1 cellular context compared by ENCODE assay signal in the genomic region with DNA sequence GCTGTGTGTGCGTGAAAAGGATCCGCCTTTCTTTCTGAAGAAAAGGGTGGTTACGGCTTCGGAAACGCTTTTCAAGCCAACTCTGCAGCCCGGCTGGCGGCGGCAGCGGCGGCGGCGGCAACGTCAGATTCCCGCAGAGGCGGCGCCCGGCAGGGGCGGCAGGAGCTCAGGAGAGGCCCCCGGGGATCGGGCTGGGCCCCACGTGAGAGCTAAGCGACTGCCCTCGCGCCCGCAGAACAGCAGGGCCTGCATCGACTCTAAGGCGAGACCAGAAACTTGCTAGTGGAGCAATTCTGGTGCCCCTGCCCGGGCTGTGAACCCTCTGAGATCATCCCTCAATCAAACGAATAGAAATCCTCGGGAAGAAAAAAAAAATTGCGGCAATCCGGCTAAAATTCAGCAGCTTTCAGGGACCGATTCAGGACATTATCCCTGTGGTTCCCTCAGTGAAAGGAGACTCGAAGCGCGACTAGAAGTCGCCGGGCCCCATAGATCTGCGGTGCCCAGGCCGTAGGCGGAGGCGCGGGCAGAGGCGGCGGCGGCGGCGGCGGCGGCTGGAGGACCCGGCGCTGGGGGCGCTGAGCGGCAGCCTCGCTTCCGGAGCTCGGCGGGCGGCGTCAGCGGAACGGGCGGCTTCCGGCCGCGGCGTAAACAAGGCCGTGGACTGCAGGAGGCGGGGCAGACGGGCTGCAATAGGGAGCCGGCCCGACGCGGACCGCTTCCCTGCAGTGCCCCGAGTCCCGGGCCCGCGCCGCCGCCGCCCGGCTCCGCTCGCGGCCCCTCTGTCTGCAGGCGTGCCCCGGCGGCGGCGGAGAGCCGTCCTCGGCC.
TF ChIP-seq lines count a peak whose summit lies in the region.

A gene with protein sequence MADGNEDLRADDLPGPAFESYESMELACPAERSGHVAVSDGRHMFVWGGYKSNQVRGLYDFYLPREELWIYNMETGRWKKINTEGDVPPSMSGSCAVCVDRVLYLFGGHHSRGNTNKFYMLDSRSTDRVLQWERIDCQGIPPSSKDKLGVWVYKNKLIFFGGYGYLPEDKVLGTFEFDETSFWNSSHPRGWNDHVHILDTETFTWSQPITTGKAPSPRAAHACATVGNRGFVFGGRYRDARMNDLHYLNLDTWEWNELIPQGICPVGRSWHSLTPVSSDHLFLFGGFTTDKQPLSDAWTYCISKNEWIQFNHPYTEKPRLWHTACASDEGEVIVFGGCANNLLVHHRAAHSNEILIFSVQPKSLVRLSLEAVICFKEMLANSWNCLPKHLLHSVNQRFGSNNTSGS (plus strand): TSS at position 681 of the 828 bp plus-strand sequence. CDS start 316 bp downstream, outside the sequence.

TF ChIP-seq in IMR-90, 13 proteins besides CTCF, POLR2A, EP300 and RAD21 (continued from another document):
- TF ChIP-seq, protein P1, sequence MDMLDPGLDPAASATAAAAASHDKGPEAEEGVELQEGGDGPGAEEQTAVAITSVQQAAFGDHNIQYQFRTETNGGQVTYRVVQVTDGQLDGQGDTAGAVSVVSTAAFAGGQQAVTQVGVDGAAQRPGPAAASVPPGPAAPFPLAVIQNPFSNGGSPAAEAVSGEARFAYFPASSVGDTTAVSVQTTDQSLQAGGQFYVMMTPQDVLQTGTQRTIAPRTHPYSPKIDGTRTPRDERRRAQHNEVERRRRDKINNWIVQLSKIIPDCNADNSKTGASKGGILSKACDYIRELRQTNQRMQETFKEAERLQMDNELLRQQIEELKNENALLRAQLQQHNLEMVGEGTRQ (IDR thresholded peaks at IDR 0.05; ENCODE audit: low read depth, low read length): peak; percentile 65
- no peak for TF ChIP-seq RFX5 (IDR thresholded peaks at IDR 0.05; ENCODE audit: low read depth, low read length)
